ENCODE assay signal across 8 cellular contexts in genomic region chrX:72540318-72540717, GRCh38. TPM values are rescaled to one million over a fixed set of nuclear protein-coding genes. Genes with fewer than 3 reads are reported as not detected.
DNase-seq lines count a peak whose midpoint lies in the region; ATAC-seq, FAIRE-seq and TF ChIP-seq lines count a peak whose summit lies in the region.

No MANE protein-coding gene starts in this region.

- H3K36me3 Mint-ChIP-seq in central memory CD8-positive, alpha-beta T cell (ENCODE audit: insufficient read depth): peaks cover 5% of the 10 kb centered on the region

- no peak overlapping the region for H3K4me3 ChIP-seq in lower lobe of right lung

- no peak overlapping the region for H3K27ac ChIP-seq in lower lobe of right lung

- no peak for ATAC-seq in central memory CD8-positive, alpha-beta T cell (replicated peaks; ENCODE audit: extremely low read depth, poor library complexity, severe bottlenecking)
- ATAC-seq in lower lobe of right lung (peak; percentile 51 to 78), GM19467 (IDR thresholded peaks at IDR 0.05; ENCODE audit: unreplicated experiment) (no peak), GM19324 (IDR thresholded peaks at IDR 0.05; ENCODE audit: low FRiP score, unreplicated experiment) (no peak), HG03097 (IDR thresholded peaks at IDR 0.05; ENCODE audit: low FRiP score, unreplicated experiment) (no peak)

- peak; percentile 95 for FAIRE-seq in D721Med (lab: Jason Lieb, UNC)

- H3K36me3 ChIP-seq in lower lobe of right lung: no peaks in the 10 kb centered on the region

- H3K9me3 Mint-ChIP-seq in central memory CD8-positive, alpha-beta T cell: no peaks in the 10 kb centered on the region

- H3K4me1 ChIP-seq in lower lobe of right lung: no peaks in the 10 kb centered on the region

- H3K27me3 Mint-ChIP-seq in central memory CD8-positive, alpha-beta T cell: no peaks in the 10 kb centered on the region

- H3K9me3 ChIP-seq in lower lobe of right lung: no peaks in the 10 kb centered on the region

- peak; percentile 26 for TF ChIP-seq CTCF in D721Med (IDR thresholded peaks at IDR 0.05; ENCODE audit: insufficient read depth, missing control alignments)
- no peak for TF ChIP-seq CTCF in lower lobe of right lung (IDR thresholded peaks at IDR 0.05)

- H3K27me3 ChIP-seq in lower lobe of right lung (ENCODE audit: low read depth): no peaks in the 10 kb centered on the region

- H3K4me1 Mint-ChIP-seq in central memory CD8-positive, alpha-beta T cell: peaks cover 24% of the 10 kb centered on the region

- intact Hi-C loops in lower lobe of right lung (cut with DNase I): no loop called here

- H3K4me3 Mint-ChIP-seq in central memory CD8-positive, alpha-beta T cell: no peak overlapping the region

- peak overlapping the region; percentile 79 for H3K27ac Mint-ChIP-seq in central memory CD8-positive, alpha-beta T cell (ENCODE audit: low read depth)

- DNase-seq in D721Med (ENCODE audit: insufficient read length, low spot score): no peak
- DNase-seq in NCI-H146 (lab: John Stamatoyannopoulos, UW): peak; percentile 23
- no peak for DNase-seq in central memory CD8-positive, alpha-beta T cell (ENCODE audit: low spot score in 2 of 2)
- no peak for DNase-seq in lower lobe of right lung
- no peak for DNase-seq in activated CD4-positive, alpha-beta T cell treated with anti-CD3 and anti-CD28 coated beads, Interleukin-2, amount 50 U/mL, for 4 hours

RNA-seq across cellular contexts. Expression of gene HDAC8, which starts 32.3 kb away (rescaled TPM):
- total RNA-seq in lower lobe of right lung: 26.9 TPM

Comparison
In these comparisons a context has a peak if more than half of its experiments do, and no peak if none do; other contexts are left out.
1. ATAC-seq: peak in lower lobe of right lung (2 of 2); none in central memory CD8-positive, alpha-beta T cell (single experiment), GM19467 (single experiment), GM19324 (single experiment) and HG03097 (single experiment).